3 cellular contexts compared by ENCODE assay signal in genomic region chr18:48179005-48179404, GRCh38.
TF ChIP-seq lines count a peak whose summit lies in the region.

No MANE protein-coding gene starts in this region.

TF ChIP-seq in SK-N-SH, 30 proteins besides CTCF, POLR2A, EP300 and RAD21 (continued from another document):
- TF ChIP-seq, protein P1, sequence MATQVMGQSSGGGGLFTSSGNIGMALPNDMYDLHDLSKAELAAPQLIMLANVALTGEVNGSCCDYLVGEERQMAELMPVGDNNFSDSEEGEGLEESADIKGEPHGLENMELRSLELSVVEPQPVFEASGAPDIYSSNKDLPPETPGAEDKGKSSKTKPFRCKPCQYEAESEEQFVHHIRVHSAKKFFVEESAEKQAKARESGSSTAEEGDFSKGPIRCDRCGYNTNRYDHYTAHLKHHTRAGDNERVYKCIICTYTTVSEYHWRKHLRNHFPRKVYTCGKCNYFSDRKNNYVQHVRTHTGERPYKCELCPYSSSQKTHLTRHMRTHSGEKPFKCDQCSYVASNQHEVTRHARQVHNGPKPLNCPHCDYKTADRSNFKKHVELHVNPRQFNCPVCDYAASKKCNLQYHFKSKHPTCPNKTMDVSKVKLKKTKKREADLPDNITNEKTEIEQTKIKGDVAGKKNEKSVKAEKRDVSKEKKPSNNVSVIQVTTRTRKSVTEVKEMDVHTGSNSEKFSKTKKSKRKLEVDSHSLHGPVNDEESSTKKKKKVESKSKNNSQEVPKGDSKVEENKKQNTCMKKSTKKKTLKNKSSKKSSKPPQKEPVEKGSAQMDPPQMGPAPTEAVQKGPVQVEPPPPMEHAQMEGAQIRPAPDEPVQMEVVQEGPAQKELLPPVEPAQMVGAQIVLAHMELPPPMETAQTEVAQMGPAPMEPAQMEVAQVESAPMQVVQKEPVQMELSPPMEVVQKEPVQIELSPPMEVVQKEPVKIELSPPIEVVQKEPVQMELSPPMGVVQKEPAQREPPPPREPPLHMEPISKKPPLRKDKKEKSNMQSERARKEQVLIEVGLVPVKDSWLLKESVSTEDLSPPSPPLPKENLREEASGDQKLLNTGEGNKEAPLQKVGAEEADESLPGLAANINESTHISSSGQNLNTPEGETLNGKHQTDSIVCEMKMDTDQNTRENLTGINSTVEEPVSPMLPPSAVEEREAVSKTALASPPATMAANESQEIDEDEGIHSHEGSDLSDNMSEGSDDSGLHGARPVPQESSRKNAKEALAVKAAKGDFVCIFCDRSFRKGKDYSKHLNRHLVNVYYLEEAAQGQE (IDR thresholded peaks at IDR 0.05; ENCODE audit: low read depth, low read length): no peak
- TF ChIP-seq NRF1 (IDR thresholded peaks at IDR 0.05; ENCODE audit: low read depth, low read length) (no peak), CHD2 (IDR thresholded peaks at IDR 0.05; ENCODE audit: low read length, partially characterized antibody) (no peak), GABPA (IDR thresholded peaks at IDR 0.05; ENCODE audit: low read depth) (no peak), POLR2AphosphoS5 (IDR thresholded peaks at IDR 0.05; ENCODE audit: low read depth, low read length) (no peak), JUND (IDR thresholded peaks at IDR 0.05) (no peak), PBX3 (IDR thresholded peaks at IDR 0.05) (no peak), NFIC (IDR thresholded peaks at IDR 0.05; ENCODE audit: borderline replicate concordance) (no peak), RXRA (IDR thresholded peaks at IDR 0.05; ENCODE audit: borderline replicate concordance, low read depth) (no peak)

TF ChIP-seq in SK-N-SH treated with all-trans-retinoic acid at 6 μM for 48 hours, 23 proteins besides CTCF, POLR2A, EP300 and RAD21 (continued from another document):
- TF ChIP-seq, protein P2, sequence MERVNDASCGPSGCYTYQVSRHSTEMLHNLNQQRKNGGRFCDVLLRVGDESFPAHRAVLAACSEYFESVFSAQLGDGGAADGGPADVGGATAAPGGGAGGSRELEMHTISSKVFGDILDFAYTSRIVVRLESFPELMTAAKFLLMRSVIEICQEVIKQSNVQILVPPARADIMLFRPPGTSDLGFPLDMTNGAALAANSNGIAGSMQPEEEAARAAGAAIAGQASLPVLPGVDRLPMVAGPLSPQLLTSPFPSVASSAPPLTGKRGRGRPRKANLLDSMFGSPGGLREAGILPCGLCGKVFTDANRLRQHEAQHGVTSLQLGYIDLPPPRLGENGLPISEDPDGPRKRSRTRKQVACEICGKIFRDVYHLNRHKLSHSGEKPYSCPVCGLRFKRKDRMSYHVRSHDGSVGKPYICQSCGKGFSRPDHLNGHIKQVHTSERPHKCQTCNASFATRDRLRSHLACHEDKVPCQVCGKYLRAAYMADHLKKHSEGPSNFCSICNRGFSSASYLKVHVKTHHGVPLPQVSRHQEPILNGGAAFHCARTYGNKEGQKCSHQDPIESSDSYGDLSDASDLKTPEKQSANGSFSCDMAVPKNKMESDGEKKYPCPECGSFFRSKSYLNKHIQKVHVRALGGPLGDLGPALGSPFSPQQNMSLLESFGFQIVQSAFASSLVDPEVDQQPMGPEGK (CRISPR knock-in tag; IDR thresholded peaks at IDR 0.05; ENCODE audit: borderline replicate concordance): no peak
- TF ChIP-seq TCF4 (CRISPR knock-in tag; IDR thresholded peaks at IDR 0.05; ENCODE audit: borderline replicate concordance) (no peak), GLIS3 (CRISPR knock-in tag; IDR thresholded peaks at IDR 0.05) (no peak), ZC3H10 (CRISPR knock-in tag; IDR thresholded peaks at IDR 0.05) (no peak), PPARA (CRISPR knock-in tag; IDR thresholded peaks at IDR 0.05; ENCODE audit: borderline replicate concordance) (no peak), ISL1 (CRISPR knock-in tag; IDR thresholded peaks at IDR 0.05) (no peak)
- TF ChIP-seq, protein P3, sequence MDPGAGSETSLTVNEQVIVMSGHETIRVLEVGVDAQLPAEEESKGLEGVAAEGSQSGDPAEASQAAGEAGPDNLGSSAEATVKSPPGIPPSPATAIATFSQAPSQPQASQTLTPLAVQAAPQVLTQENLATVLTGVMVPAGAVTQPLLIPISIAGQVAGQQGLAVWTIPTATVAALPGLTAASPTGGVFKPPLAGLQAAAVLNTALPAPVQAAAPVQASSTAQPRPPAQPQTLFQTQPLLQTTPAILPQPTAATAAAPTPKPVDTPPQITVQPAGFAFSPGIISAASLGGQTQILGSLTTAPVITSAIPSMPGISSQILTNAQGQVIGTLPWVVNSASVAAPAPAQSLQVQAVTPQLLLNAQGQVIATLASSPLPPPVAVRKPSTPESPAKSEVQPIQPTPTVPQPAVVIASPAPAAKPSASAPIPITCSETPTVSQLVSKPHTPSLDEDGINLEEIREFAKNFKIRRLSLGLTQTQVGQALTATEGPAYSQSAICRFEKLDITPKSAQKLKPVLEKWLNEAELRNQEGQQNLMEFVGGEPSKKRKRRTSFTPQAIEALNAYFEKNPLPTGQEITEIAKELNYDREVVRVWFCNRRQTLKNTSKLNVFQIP (CRISPR knock-in tag; IDR thresholded peaks at IDR 0.05; ENCODE audit: borderline replicate concordance, low read depth): no peak
- TF ChIP-seq, protein P4, sequence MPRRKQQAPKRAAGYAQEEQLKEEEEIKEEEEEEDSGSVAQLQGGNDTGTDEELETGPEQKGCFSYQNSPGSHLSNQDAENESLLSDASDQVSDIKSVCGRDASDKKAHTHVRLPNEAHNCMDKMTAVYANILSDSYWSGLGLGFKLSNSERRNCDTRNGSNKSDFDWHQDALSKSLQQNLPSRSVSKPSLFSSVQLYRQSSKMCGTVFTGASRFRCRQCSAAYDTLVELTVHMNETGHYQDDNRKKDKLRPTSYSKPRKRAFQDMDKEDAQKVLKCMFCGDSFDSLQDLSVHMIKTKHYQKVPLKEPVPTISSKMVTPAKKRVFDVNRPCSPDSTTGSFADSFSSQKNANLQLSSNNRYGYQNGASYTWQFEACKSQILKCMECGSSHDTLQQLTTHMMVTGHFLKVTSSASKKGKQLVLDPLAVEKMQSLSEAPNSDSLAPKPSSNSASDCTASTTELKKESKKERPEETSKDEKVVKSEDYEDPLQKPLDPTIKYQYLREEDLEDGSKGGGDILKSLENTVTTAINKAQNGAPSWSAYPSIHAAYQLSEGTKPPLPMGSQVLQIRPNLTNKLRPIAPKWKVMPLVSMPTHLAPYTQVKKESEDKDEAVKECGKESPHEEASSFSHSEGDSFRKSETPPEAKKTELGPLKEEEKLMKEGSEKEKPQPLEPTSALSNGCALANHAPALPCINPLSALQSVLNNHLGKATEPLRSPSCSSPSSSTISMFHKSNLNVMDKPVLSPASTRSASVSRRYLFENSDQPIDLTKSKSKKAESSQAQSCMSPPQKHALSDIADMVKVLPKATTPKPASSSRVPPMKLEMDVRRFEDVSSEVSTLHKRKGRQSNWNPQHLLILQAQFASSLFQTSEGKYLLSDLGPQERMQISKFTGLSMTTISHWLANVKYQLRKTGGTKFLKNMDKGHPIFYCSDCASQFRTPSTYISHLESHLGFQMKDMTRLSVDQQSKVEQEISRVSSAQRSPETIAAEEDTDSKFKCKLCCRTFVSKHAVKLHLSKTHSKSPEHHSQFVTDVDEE (CRISPR knock-in tag; IDR thresholded peaks at IDR 0.05): no peak

TF ChIP-seq in Ishikawa, 13 proteins besides CTCF, POLR2A, EP300 and RAD21 (continued from another document):
- TF ChIP-seq, protein P5, sequence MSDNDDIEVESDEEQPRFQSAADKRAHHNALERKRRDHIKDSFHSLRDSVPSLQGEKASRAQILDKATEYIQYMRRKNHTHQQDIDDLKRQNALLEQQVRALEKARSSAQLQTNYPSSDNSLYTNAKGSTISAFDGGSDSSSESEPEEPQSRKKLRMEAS (IDR thresholded peaks at IDR 0.05): no peak
- TF ChIP-seq TCF12 (IDR thresholded peaks at IDR 0.05; ENCODE audit: low read depth): no peak
- TF ChIP-seq ZBTB7A (IDR thresholded peaks at IDR 0.05; ENCODE audit: low read depth): no peak
- no peak for TF ChIP-seq CEBPB (IDR thresholded peaks at IDR 0.05)
